In the genomic region with DNA sequence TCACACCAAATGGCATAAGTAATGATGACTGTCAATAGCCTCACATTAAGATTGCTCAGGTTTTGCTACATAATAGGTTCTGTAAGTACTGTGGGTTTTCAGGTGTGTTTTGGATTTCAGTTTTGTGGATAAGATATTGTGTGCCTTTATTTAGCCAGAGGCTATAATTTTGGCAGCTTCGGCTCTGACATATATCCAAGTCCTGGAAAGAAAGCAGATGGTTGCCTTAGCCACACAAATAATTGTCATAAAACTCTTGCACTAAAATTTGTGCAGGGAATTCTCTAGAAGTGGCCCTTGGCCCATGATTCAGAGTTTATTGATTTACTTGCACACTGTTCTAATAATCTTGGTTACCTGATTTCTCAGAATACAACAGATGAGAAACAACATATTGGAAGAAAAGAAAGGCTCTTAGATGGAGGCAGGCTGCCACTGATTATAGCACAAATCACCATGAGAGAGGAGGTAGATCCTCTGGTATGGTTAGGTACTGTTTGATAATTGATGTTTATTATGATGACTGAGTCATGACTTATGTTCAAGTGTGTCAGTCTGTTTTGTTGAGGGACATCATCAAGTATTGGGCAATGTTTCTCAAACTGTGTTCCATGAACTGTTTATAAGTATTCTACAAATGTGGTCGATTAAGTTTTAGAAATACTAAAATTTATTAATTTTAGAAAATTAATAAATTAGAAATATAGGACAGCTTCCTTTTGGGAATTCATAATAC, we compare ENCODE assay signal across 19 cellular contexts. TPM values are rescaled to one million over a fixed set of nuclear protein-coding genes. Genes with fewer than 3 reads are reported as not detected.
A peak's percentile ranks its signal among the peaks of the same experiment; 100 is the strongest.
DNase-seq lines count a peak whose midpoint lies in the region; ATAC-seq, FAIRE-seq and TF ChIP-seq lines count a peak whose summit lies in the region.
"Had no signal": no experiment of that assay in that cellular context is flagged by ENCODE, and none has a peak within 500 bp of the region (broad histone marks: within the 10 kb centered on the region; RNA-seq: fewer than 3 reads in every experiment).

No MANE protein-coding gene starts in this region.

- CTCF ChIA-PET in K562 (lab: Yijun Ruan, JAX; ENCODE audit: low intra/inter-chr PET ratio), result no interaction called here

- in situ Hi-C loops in K562 (cut with MboI), result no loop called here

- POLR2A ChIA-PET in K562 (lab: Yijun Ruan, JAX), result no interaction called here

- FAIRE-seq in K562 (lab: Jason Lieb, UNC) (no peak), urothelium cell line (lab: Jason Lieb, UNC) (peak; percentile 52)

- no peak for DNase-seq in left ventricle myocardium inferior
- no peak for DNase-seq in right cardiac atrium
- DNase-seq in K562 (ENCODE audit: extremely low read depth in 1 of 4, low spot score in 3 of 4), result no peak
- DNase-seq in hepatocyte (ENCODE audit: low spot score), result no peak
- no peak for DNase-seq in urothelium cell line (ENCODE audit: low spot score)
- no peak for DNase-seq in stimulated activated CD4-positive, alpha-beta T cell treated with anti-CD3 and anti-CD28 coated beads, Interleukin-2, amount 100 ng/mL, for 24 hours
- no peak for DNase-seq in iPS-NIHi7 (ENCODE audit: extremely low spot score)
- DNase-seq: activated CD4-positive, alpha-beta T cell treated with anti-CD3 and anti-CD28 coated beads, Interleukin-2, amount 50 U/mL, for 48 hours; activated T-cell treated with anti-CD3 and anti-CD28 coated beads, Interleukin-2, amount 50 U/mL, for 48 hours; central memory CD4-positive, alpha-beta T cell; GF-D8; immature natural killer cell; midbrain; NCI-H1092 treated with DMSO at 0.1 percent for 48 hours; NCI-H748 treated with DMSO at 0.1 percent for 48 hours; stimulated activated CD4-positive, alpha-beta T cell treated with anti-CD3 and anti-CD28 coated beads, Interleukin-1b, Interleukin-23, amount 100 ng/mL, for 48 hours had no signal

- no peak for TF ChIP-seq EP300 in K562 (IDR thresholded peaks at IDR 0.05; ENCODE audit: low read length)

- peaks cover 46% of the 10 kb centered on the region for H3K4me1 ChIP-seq in left ventricle myocardium inferior
- peaks cover 2% of the 10 kb centered on the region for H3K4me1 ChIP-seq in right cardiac atrium (ENCODE audit: control insufficient read depth, insufficient read depth, low read length)
- peaks cover 0 to 9% of the 10 kb centered on the region in 2 experiments; a peak in 3 of 5 replicates for H3K4me1 ChIP-seq in K562 (replicated peaks in 1 of 2; ENCODE audit: control insufficient read depth in 2 of 2, insufficient read depth in 2 of 2, low read length in 2 of 2)
- H3K4me1 ChIP-seq in hepatocyte (ENCODE audit: insufficient read depth), result peaks cover 18% of the 10 kb centered on the region

- no peak overlapping the region for H2AFZ ChIP-seq in K562 (ENCODE audit: low read depth, low read length)
- H2AFZ ChIP-seq in hepatocyte, result no peak overlapping the region

- H3K4me3 ChIP-seq in left ventricle myocardium inferior (no peak overlapping the region), right cardiac atrium (ENCODE audit: low read length) (no peak overlapping the region), K562 (no peak overlapping the region), hepatocyte (no peak overlapping the region)

- 75% methylated on average over 2 of the region's 2 CpGs for WGBS in right cardiac atrium
- WGBS in K562 (ENCODE audit: insufficient coverage, low coverage, missing lambda C conversion rate), result 89% methylated on average over 2 of the region's 2 CpGs
- WGBS in hepatocyte (ENCODE audit: low lambda C conversion rate, missing lambda C conversion rate), result 88% methylated on average over 2 of the region's 2 CpGs

- no peak overlapping the region for H3K9ac ChIP-seq in K562 (ENCODE audit: insufficient read depth in 1 of 2, low read depth in 2 of 2, low read length in 2 of 2)

- H3K9me3 ChIP-seq in left ventricle myocardium inferior (replicated peaks) (no peaks in the 10 kb centered on the region), right cardiac atrium (ENCODE audit: control insufficient read depth, low read length) (no peaks in the 10 kb centered on the region), K562 (replicated peaks; ENCODE audit: control insufficient read depth, insufficient read depth, low read depth, low read length) (no peaks in the 10 kb centered on the region), hepatocyte (ENCODE audit: low read depth) (no peaks in the 10 kb centered on the region)

- no peak for TF ChIP-seq POLR2A in K562 (conservative IDR thresholded peaks at IDR 0.05)

- H3K36me3 ChIP-seq in left ventricle myocardium inferior (peaks cover 64% of the 10 kb centered on the region), K562 (ENCODE audit: control insufficient read depth, insufficient read depth, low read length) (peaks cover 93% of the 10 kb centered on the region), hepatocyte (replicated peaks; ENCODE audit: insufficient read depth, low read depth) (no peaks in the 10 kb centered on the region)

- no peaks in the 10 kb centered on the region for H3K9me1 ChIP-seq in K562 (ENCODE audit: control insufficient read depth, insufficient read depth, low read length)

- H3K27me3 ChIP-seq in left ventricle myocardium inferior (ENCODE audit: low read depth), result no peaks in the 10 kb centered on the region
- no peaks in the 10 kb centered on the region for H3K27me3 ChIP-seq in right cardiac atrium (ENCODE audit: control insufficient read depth, insufficient read depth)
- H3K27me3 ChIP-seq in K562 (ENCODE audit: control insufficient read depth in 2 of 2, insufficient read depth in 2 of 2, low read length in 2 of 2), result no peaks in the 10 kb centered on the region
- H3K27me3 ChIP-seq in hepatocyte, result no peaks in the 10 kb centered on the region

- intact Hi-C loops in left ventricle myocardium inferior (cut with micrococcal nuclease), result no loop called here
- intact Hi-C loops in right cardiac atrium (cut with DNase I), result no loop called here
- intact Hi-C loops in K562 (cut with micrococcal nuclease), result no loop called here

- H4K20me1 ChIP-seq in K562 (replicated peaks; ENCODE audit: control insufficient read depth, insufficient read depth, low read length) (no peaks in the 10 kb centered on the region), hepatocyte (ENCODE audit: insufficient read depth, poor library complexity, severe bottlenecking) (no peaks in the 10 kb centered on the region)

- H3K9me2 ChIP-seq in hepatocyte (replicated peaks; ENCODE audit: insufficient read depth), result no peaks in the 10 kb centered on the region

- TF ChIP-seq CTCF in left ventricle myocardium inferior (IDR thresholded peaks at IDR 0.05; ENCODE audit: borderline replicate concordance) (no peak), K562 (IDR thresholded peaks at IDR 0.05 in 2 of 3, conservative IDR thresholded peaks at IDR 0.05 in 1 of 3; ENCODE audit: insufficient read depth in 2 of 3, low read depth in 1 of 3, low read length in 3 of 3) (no peak), hepatocyte (IDR thresholded peaks at IDR 0.05; ENCODE audit: poor library complexity) (no peak)

- no peak for TF ChIP-seq RAD21 in K562 (CRISPR knock-in tag; conservative IDR thresholded peaks at IDR 0.05 in 1 of 2, IDR thresholded peaks at IDR 0.05 in 1 of 2)

- H3K4me2 ChIP-seq in K562 (ENCODE audit: insufficient read depth, low read length) (no peak overlapping the region), hepatocyte (peak overlapping the region; percentile 22)

- no TSS peak for BruUV-seq in K562 (replicated peaks; lab: Mats Ljungman, UMichigan)

- H3K27ac ChIP-seq in left ventricle myocardium inferior (replicated peaks) (peak overlapping the region; percentile 7), right cardiac atrium (ENCODE audit: low read length) (no peak overlapping the region), K562 (ENCODE audit: extremely low read depth, low read depth, low read length) (no peak overlapping the region), hepatocyte (peak overlapping the region; percentile 4)

- no peak for ATAC-seq in right cardiac atrium
- no peak for ATAC-seq in K562
- ATAC-seq in GM21529 (IDR thresholded peaks at IDR 0.05; ENCODE audit: unreplicated experiment), result no peak
- ATAC-seq: HCT116, Panc1 had no signal

- H3K79me2 ChIP-seq in K562 (ENCODE audit: control insufficient read depth, insufficient read depth, low read length) (peaks cover 47% of the 10 kb centered on the region), hepatocyte (peaks cover 41% of the 10 kb centered on the region)

RNA-seq across cellular contexts. Expression of a gene that starts 9.7 kb away (rescaled TPM):
- total RNA-seq in left ventricle myocardium inferior (182 TPM), right cardiac atrium (100 to 1,000 TPM; 119 to 131 (median 122) TPM), K562 (2014; rRNA removed) (173 and 189 TPM in 2 replicates), K562 (2014; rRNA removed; fragmentation: Illumina TruSeq; extraction: Trizol) (204 and 225 TPM in 2 replicates), K562 (2015; rRNA removed; fragmentation: Illumina TruSeq; extraction: Trizol) (184 and 193 TPM in 2 replicates), K562 (2021) (144 and 145 TPM in 2 replicates), hepatocyte (84.4 and 124 TPM in 2 replicates)
- polyA plus RNA-seq in right cardiac atrium (175 TPM), K562 (2011; rRNA removed) (281 and 370 TPM in 2 replicates), K562 (2014; fragmentation: Illumina TruSeq; extraction: Trizol) (179 and 230 TPM in 2 replicates), K562 (2014; fragmentation: Nextera tagmentation; extraction: Ambion mirVana) (100 to 1,000 TPM; 143 to 151 TPM), K562 (2014; rRNA removed) (262 and 285 TPM in 2 replicates), hepatocyte (160 and 187 TPM in 2 replicates)
- total RNA-seq in K562 (2011; cell fraction: chromatin; rRNA removed; ENCODE audit: low replicate concordance), result 59.0 and 162 TPM in 2 replicates
- total RNA-seq in K562 (2011; cell fraction: nucleolus; rRNA removed), result 39.7 and 55.5 TPM in 2 replicates
- 103 and 134 TPM in 2 replicates for total RNA-seq in K562 (2011; cell fraction: nucleoplasm; rRNA removed)
- 132 and 167 TPM in 2 replicates for polyA plus RNA-seq in K562 (2011; cell fraction: cytosol; rRNA removed)
- polyA plus RNA-seq in K562 (2011; cell fraction: nucleus; rRNA removed), result 148 and 204 TPM in 2 replicates
- 129 and 178 TPM in 2 replicates for polyA plus RNA-seq in K562 (2012)
- polyA minus RNA-seq in K562 (2011; rRNA and poly(A)+ RNA removed), result 89.4 and 92.6 TPM in 2 replicates
- polyA minus RNA-seq in K562 (2011; cell fraction: cytosol; rRNA and poly(A)+ RNA removed), result 49.7 and 57.9 TPM in 2 replicates
- polyA minus RNA-seq in K562 (2011; cell fraction: nucleus; rRNA and poly(A)+ RNA removed), result 53.0 and 98.5 TPM in 2 replicates

RNA-seq across cellular contexts. Expression of a gene that starts 48.5 kb away (rescaled TPM):
- total RNA-seq in left ventricle myocardium inferior, result 20.9 TPM
- 10 to 100 TPM; 20.5 to 24.5 (median 22.2) TPM for total RNA-seq in right cardiac atrium
- polyA plus RNA-seq in right cardiac atrium, result 7.9 TPM
- 21.4 and 46.2 TPM in 2 replicates for total RNA-seq in K562 (2011; cell fraction: chromatin; rRNA removed; ENCODE audit: low replicate concordance)
- 11.5 and 13.2 TPM in 2 replicates for total RNA-seq in K562 (2011; cell fraction: nucleolus; rRNA removed)
- 29.8 and 46.6 TPM in 2 replicates for total RNA-seq in K562 (2011; cell fraction: nucleoplasm; rRNA removed)
- 21.7 and 27.4 TPM in 2 replicates for total RNA-seq in K562 (2014; rRNA removed)
- total RNA-seq in K562 (2014; rRNA removed; fragmentation: Illumina TruSeq; extraction: Trizol), result 42.2 and 52.5 TPM in 2 replicates
- total RNA-seq in K562 (2015; rRNA removed; fragmentation: Illumina TruSeq; extraction: Trizol), result 45.7 and 49.6 TPM in 2 replicates
- total RNA-seq in K562 (2021), result 28.5 and 31.3 TPM in 2 replicates
- 59.2 and 72.0 TPM in 2 replicates for polyA plus RNA-seq in K562 (2011; rRNA removed)
- 22.4 and 30.6 TPM in 2 replicates for polyA plus RNA-seq in K562 (2011; cell fraction: cytosol; rRNA removed)
- 18.0 and 25.0 TPM in 2 replicates for polyA plus RNA-seq in K562 (2011; cell fraction: nucleus; rRNA removed)
- polyA plus RNA-seq in K562 (2012), result 34.4 and 36.6 TPM in 2 replicates
- polyA plus RNA-seq in K562 (2014; fragmentation: Illumina TruSeq; extraction: Trizol), result 54.0 and 55.7 TPM in 2 replicates
- polyA plus RNA-seq in K562 (2014; fragmentation: Nextera tagmentation; extraction: Ambion mirVana), result 10 to 100 TPM; 62.7 to 76.8 TPM
- polyA plus RNA-seq in K562 (2014; rRNA removed), result 24.1 and 26.0 TPM in 2 replicates
- 128 and 147 TPM in 2 replicates for polyA minus RNA-seq in K562 (2011; rRNA and poly(A)+ RNA removed)
- polyA minus RNA-seq in K562 (2011; cell fraction: cytosol; rRNA and poly(A)+ RNA removed), result 32.9 and 51.4 TPM in 2 replicates
- polyA minus RNA-seq in K562 (2011; cell fraction: nucleus; rRNA and poly(A)+ RNA removed), result 19.3 and 37.4 TPM in 2 replicates
- 49.2 and 53.8 TPM in 2 replicates for total RNA-seq in hepatocyte
- 36.2 and 38.2 TPM in 2 replicates for polyA plus RNA-seq in hepatocyte

RNA-seq across cellular contexts. Expression of a gene that starts 48.6 kb away (rescaled TPM):
- total RNA-seq in left ventricle myocardium inferior (10.5 TPM), right cardiac atrium (10 to 100 TPM in 1 of 4 donors, 1 to 10 TPM in 3; 6.7 to 13.6 (median 8.5) TPM), K562 (2014; rRNA removed) (10.1 and 13.4 TPM in 2 replicates), K562 (2014; rRNA removed; fragmentation: Illumina TruSeq; extraction: Trizol) (8.0 and 8.5 TPM in 2 replicates), K562 (2015; rRNA removed; fragmentation: Illumina TruSeq; extraction: Trizol) (8.9 and 9.1 TPM in 2 replicates), K562 (2021) (10.4 and 10.8 TPM in 2 replicates), hepatocyte (8.1 and 9.4 TPM in 2 replicates)
- polyA plus RNA-seq in right cardiac atrium (11.8 TPM), K562 (2011; rRNA removed) (13.6 and 15.1 TPM in 2 replicates), K562 (2014; fragmentation: Illumina TruSeq; extraction: Trizol) (8.8 and 8.9 TPM in 2 replicates), K562 (2014; fragmentation: Nextera tagmentation; extraction: Ambion mirVana) (1 to 10 TPM; 2.9 to 4.3 TPM), K562 (2014; rRNA removed) (14.7 and 19.5 TPM in 2 replicates), hepatocyte (6.4 and 10.2 TPM in 2 replicates)
- 9.9 and 10.7 TPM in 2 replicates for total RNA-seq in K562 (2011; cell fraction: chromatin; rRNA removed; ENCODE audit: low replicate concordance)
- total RNA-seq in K562 (2011; cell fraction: nucleolus; rRNA removed), result 12.2 and 15.2 TPM in 2 replicates
- total RNA-seq in K562 (2011; cell fraction: nucleoplasm; rRNA removed), result 17.1 and 20.5 TPM in 2 replicates
- polyA plus RNA-seq in K562 (2011; cell fraction: cytosol; rRNA removed), result 12.2 and 14.2 TPM in 2 replicates
- polyA plus RNA-seq in K562 (2011; cell fraction: nucleus; rRNA removed), result 26.7 and 27.3 TPM in 2 replicates
- 8.5 and 11.0 TPM in 2 replicates for polyA plus RNA-seq in K562 (2012)
- polyA minus RNA-seq in K562 (2011; rRNA and poly(A)+ RNA removed), result 12.7 and 13.4 TPM in 2 replicates
- polyA minus RNA-seq in K562 (2011; cell fraction: cytosol; rRNA and poly(A)+ RNA removed), result 1.1 and 2.8 TPM in 2 replicates
- polyA minus RNA-seq in K562 (2011; cell fraction: nucleus; rRNA and poly(A)+ RNA removed), result 18.3 and 35.2 TPM in 2 replicates

Comparison
In these comparisons a context has a peak if more than half of its experiments do, and no peak if none do; other contexts are left out.
1. H3K27ac ChIP-seq: peak in left ventricle myocardium inferior (single experiment) and hepatocyte (single experiment); none in right cardiac atrium (single experiment) and K562 (single experiment).